ENCODE assay signal across 8 cellular contexts in the genomic region with DNA sequence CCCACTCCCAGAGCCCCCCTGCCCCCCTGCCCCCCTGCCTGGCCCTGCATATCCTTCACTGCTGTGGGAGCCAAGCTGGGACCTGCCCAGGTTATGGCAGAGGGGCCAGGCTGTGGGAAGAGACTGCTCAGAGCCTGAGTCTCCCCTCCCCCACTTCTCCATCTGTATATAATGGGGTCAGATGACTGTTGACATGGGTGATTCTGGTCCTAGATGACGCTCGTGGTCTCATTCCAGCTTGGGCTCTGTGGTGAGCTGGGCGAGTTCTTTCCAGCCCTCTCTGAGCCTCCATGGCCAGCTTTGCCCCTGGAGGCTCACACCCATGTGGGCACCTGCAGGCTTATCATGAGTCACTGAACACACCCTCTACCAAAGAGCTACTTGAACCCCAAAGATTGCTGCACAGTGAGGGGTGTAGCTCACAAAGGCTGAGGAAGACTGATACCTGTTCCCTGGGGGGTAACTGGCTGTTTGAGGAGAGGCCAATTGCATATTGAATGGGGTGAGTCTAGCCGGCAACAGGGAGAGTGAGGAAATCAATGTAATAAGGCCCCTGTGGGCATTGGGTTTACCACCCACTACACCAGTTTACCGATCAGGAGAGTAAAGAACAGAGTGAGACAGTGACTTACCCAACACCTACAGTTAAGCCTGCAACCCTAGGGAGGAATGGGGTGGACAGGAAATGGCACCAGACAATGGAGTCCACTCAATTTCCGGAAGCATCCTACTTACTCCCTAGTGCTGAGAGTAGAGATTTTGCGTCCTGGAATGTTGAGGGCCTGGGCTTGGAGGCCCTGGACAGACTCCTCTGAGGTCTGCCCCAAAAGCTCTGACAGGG. TPM values are rescaled to one million over a fixed set of nuclear protein-coding genes. Genes with fewer than 3 reads are reported as not detected.
DNase-seq lines count a peak whose midpoint lies in the region; ATAC-seq lines count a peak whose summit lies in the region.

No MANE protein-coding gene starts in this region.

- H3K4me3 Mint-ChIP-seq in activated CD8-positive, alpha-beta memory T cell treated with anti-CD3 and anti-CD28 coated beads, Interleukin-2, amount 10 ng/mL, durations not matched to agents 7 days and 5 days, result peak overlapping the region; percentile 53
- H3K4me3 Mint-ChIP-seq in naive B cell, result peak overlapping the region; percentile 48 to 88 (median 70)

- H3K9me3 Mint-ChIP-seq in activated CD8-positive, alpha-beta memory T cell treated with anti-CD3 and anti-CD28 coated beads, Interleukin-2, amount 10 ng/mL, durations not matched to agents 7 days and 5 days (ENCODE audit: low read depth), result no peaks in the 10 kb centered on the region
- H3K9me3 Mint-ChIP-seq in naive B cell, result no peaks in the 10 kb centered on the region

- no peak for DNase-seq in activated CD8-positive, alpha-beta memory T cell treated with anti-CD3 and anti-CD28 coated beads, Interleukin-2, amount 10 ng/mL, durations not matched to agents 7 days and 5 days
- DNase-seq in activated CD8-positive, alpha-beta memory T cell treated with anti-CD3 and anti-CD28 coated beads for 24 hours, result no peak
- DNase-seq in SK-MEL-5 (ENCODE audit: low read depth, low spot score), result peak; percentile 69
- DNase-seq in epithelial cell of prostate (ENCODE audit: low read depth, low spot score), result peak; percentile 53
- no peak for DNase-seq in naive B cell
- DNase-seq in dedifferentiated amniotic fluid mesenchymal stem cell (ENCODE audit: extremely low spot score), result no peak
- no peak for DNase-seq in activated CD4-positive, CD25-positive, alpha-beta regulatory T cell treated with anti-CD3 and anti-CD28 coated beads, Interleukin-2, amount 50 U/mL, for 72 hours
- DNase-seq in NCI-H2107 treated with DMSO at 0.1 percent for 48 hours (lab: John Stamatoyannopoulos, UW; ENCODE audit: unreplicated experiment), result no peak

- in situ Hi-C loops in SK-MEL-5 (cut with HindIII; ENCODE audit: low pct_unique_long_range_greater_than_20kb, low sequenced_read_pairs), result no loop called here

- peaks cover 1% of the 10 kb centered on the region for H3K36me3 Mint-ChIP-seq in activated CD8-positive, alpha-beta memory T cell treated with anti-CD3 and anti-CD28 coated beads, Interleukin-2, amount 10 ng/mL, durations not matched to agents 7 days and 5 days
- no peaks in the 10 kb centered on the region for H3K36me3 Mint-ChIP-seq in naive B cell

- peaks cover 42% of the 10 kb centered on the region for H3K4me1 Mint-ChIP-seq in activated CD8-positive, alpha-beta memory T cell treated with anti-CD3 and anti-CD28 coated beads, Interleukin-2, amount 10 ng/mL, durations not matched to agents 7 days and 5 days
- peaks cover 17 to 40% (median 35%) of the 10 kb centered on the region in 3 donors for H3K4me1 Mint-ChIP-seq in naive B cell

- ATAC-seq in activated CD8-positive, alpha-beta memory T cell treated with anti-CD3 and anti-CD28 coated beads, Interleukin-2, amount 10 ng/mL, durations not matched to agents 7 days and 5 days, result no peak
- ATAC-seq in naive B cell (ENCODE audit: low read depth in 2 of 2), result no peak

- H3K27ac ChIP-seq in epithelial cell of prostate, result peak overlapping the region; percentile 100

- no peaks in the 10 kb centered on the region for H3K27me3 Mint-ChIP-seq in activated CD8-positive, alpha-beta memory T cell treated with anti-CD3 and anti-CD28 coated beads, Interleukin-2, amount 10 ng/mL, durations not matched to agents 7 days and 5 days
- H3K27me3 Mint-ChIP-seq in naive B cell, result no peaks in the 10 kb centered on the region

- peak overlapping the region; percentile 79 for H3K27ac Mint-ChIP-seq in activated CD8-positive, alpha-beta memory T cell treated with anti-CD3 and anti-CD28 coated beads, Interleukin-2, amount 10 ng/mL, durations not matched to agents 7 days and 5 days
- H3K27ac Mint-ChIP-seq in naive B cell, result peak overlapping the region; percentile 83 to 100 (median 95)

- CTCF ChIA-PET in activated CD8-positive, alpha-beta memory T cell treated with anti-CD3 and anti-CD28 coated beads, Interleukin-2, amount 10 ng/mL, durations not matched to agents 7 days and 5 days (lab: Charles Lee), result interaction anchor here (0.7 to 3.5 kb wide), 10 partner anchors 8 to 160 kb away, joined by 3 to 9 read pairs (median 3); a partner anchor contains a TSS

RNA-seq across cellular contexts. Expression of a gene that starts 4.2 kb away (rescaled TPM):
- total RNA-seq in activated CD8-positive, alpha-beta memory T cell treated with anti-CD3 and anti-CD28 coated beads, Interleukin-2, amount 10 ng/mL, durations not matched to agents 7 days and 5 days, result 100 to 1,000 TPM in 1 of 2 experiments, 10 to 100 TPM in 1; 90.6 to 184 TPM
- total RNA-seq in SK-MEL-5 (2014; rRNA removed; shearing (Covaris generic)), result 75.8 and 77.3 TPM in 2 replicates
- 214 and 274 TPM in 2 replicates for polyA plus RNA-seq in SK-MEL-5 (2015; cell fraction: cytosol; rRNA removed)
- 366 and 503 TPM in 2 replicates for polyA plus RNA-seq in SK-MEL-5 (2015; cell fraction: nucleus; rRNA removed)
- polyA plus RNA-seq in naive B cell (ENCODE audit: low read depth in 6 of 6), result 10 to 100 TPM in 1 of 6 donors, 1 to 10 TPM in 5; 4.8 to 10.0 (median 5.4) TPM

Comparison
In these comparisons a context has a peak if more than half of its experiments do, and no peak if none do; other contexts are left out.
1. DNase-seq: peak in SK-MEL-5 (single experiment) and epithelial cell of prostate (single experiment); none in activated CD8-positive, alpha-beta memory T cell treated with anti-CD3 and anti-CD28 coated beads, Interleukin-2, amount 10 ng/mL, durations not matched to agents 7 days and 5 days (single experiment), activated CD8-positive, alpha-beta memory T cell treated with anti-CD3 and anti-CD28 coated beads for 24 hours (single experiment), naive B cell (single experiment), dedifferentiated amniotic fluid mesenchymal stem cell (single experiment), activated CD4-positive, CD25-positive, alpha-beta regulatory T cell treated with anti-CD3 and anti-CD28 coated beads, Interleukin-2, amount 50 U/mL, for 72 hours (single experiment) and NCI-H2107 treated with DMSO at 0.1 percent for 48 hours (single experiment).